ENCODE assay signal across 13 cellular contexts in genomic region chr5:65101706-65102105, GRCh38.
DNase-seq lines count a peak whose midpoint lies in the region; ATAC-seq, FAIRE-seq and TF ChIP-seq lines count a peak whose summit lies in the region.
"Had no signal": no experiment of that assay in that cellular context is flagged by ENCODE, and none has a peak within 500 bp of the region (broad histone marks: within the 10 kb centered on the region; RNA-seq: fewer than 3 reads in every experiment).

No MANE protein-coding gene starts in this region.

- DNase-seq in HepG2 (ENCODE audit: low spot score), result no peak
- no peak for DNase-seq in right lobe of liver
- DNase-seq in choroid plexus epithelial cell (ENCODE audit: low read depth), result peak; percentile 46
- DNase-seq in naive thymus-derived CD8-positive, alpha-beta T cell, result no peak
- no peak for DNase-seq in GDM1 (lab: John Stamatoyannopoulos, UW)
- DNase-seq in NCI-H1436 (lab: John Stamatoyannopoulos, UW), result no peak
- DNase-seq in H7, result no peak
- DNase-seq: activated CD8-positive, alpha-beta memory T cell treated with anti-CD3 and anti-CD28 coated beads, Interleukin-2, amount 50 U/mL, for 48 hours; amniotic stem cell; effector memory CD4-positive, alpha-beta T cell had no signal

- H3K4me3 ChIP-seq in HepG2 (replicated peaks in 1 of 3; ENCODE audit: insufficient read depth in 1 of 3, low read depth in 2 of 3, low read length in 3 of 3) (peak overlapping the region; percentile 39 to 75 (median 43)), right lobe of liver (no peak overlapping the region), choroid plexus epithelial cell (ENCODE audit: low read depth, low read length) (no peak overlapping the region), H7 (ENCODE audit: insufficient read depth, low read depth, low read length) (no peak overlapping the region)
- H3K4me3 ChIP-seq: HAP-1 had no signal

- TF ChIP-seq EP300 in HepG2 (IDR thresholded peaks at IDR 0.05; ENCODE audit: low read depth in 2 of 2, low read length in 2 of 2) (no peak), HepG2 (CRISPR knock-in tag; IDR thresholded peaks at IDR 0.05; ENCODE audit: borderline replicate concordance) (no peak)

- peaks cover 0 to 9% (median 0%) of the 10 kb centered on the region in 9 donors for H3K9me3 Mint-ChIP-seq in naive thymus-derived CD8-positive, alpha-beta T cell

- no peaks in the 10 kb centered on the region for H3K36me3 Mint-ChIP-seq in naive thymus-derived CD8-positive, alpha-beta T cell

- CTCF ChIA-PET in HepG2 (lab: Yijun Ruan, JAX; ENCODE audit: low intra/inter-chr PET ratio, low total read pairs), result interaction anchor here (1.0 to 4.9 kb wide), 2 partner anchors 380 to 382 kb away, joined by 3 to 33 read pairs; partner anchors contain the start of gene ADAMTS6

- H3K4me1 ChIP-seq in HepG2 (ENCODE audit: insufficient read depth, low read length), result peaks cover 21% of the 10 kb centered on the region
- peaks cover 0 to 4% (median 1%) of the 10 kb centered on the region in 4 donors for H3K4me1 ChIP-seq in right lobe of liver

- H3K27me3 ChIP-seq in HepG2 (ENCODE audit: control insufficient read depth in 1 of 2, insufficient read depth in 2 of 2, low read length in 2 of 2), result peaks cover 1 to 28% of the 10 kb centered on the region in 2 experiments; a peak in 3 of 5 replicates
- no peaks in the 10 kb centered on the region for H3K27me3 ChIP-seq in right lobe of liver
- no peaks in the 10 kb centered on the region for H3K27me3 ChIP-seq in H7 (ENCODE audit: control insufficient read depth, insufficient read depth, low read length)
- H3K27me3 ChIP-seq: heart left ventricle had no signal

- H3K27ac Mint-ChIP-seq in naive thymus-derived CD8-positive, alpha-beta T cell, result peak overlapping the region; percentile 93 to 98 (median 96)

- H3K36me3 ChIP-seq in HepG2 (replicated peaks in 1 of 2; ENCODE audit: control insufficient read depth in 1 of 2, insufficient read depth in 2 of 2, low read length in 2 of 2), result no peaks in the 10 kb centered on the region
- no peaks in the 10 kb centered on the region for H3K36me3 ChIP-seq in right lobe of liver
- no peaks in the 10 kb centered on the region for H3K36me3 ChIP-seq in H7 (replicated peaks; ENCODE audit: control insufficient read depth, insufficient read depth, low read length)
- H3K36me3 ChIP-seq: HAP-1, heart left ventricle had no signal

- in situ Hi-C loops in HepG2 (cut with HindIII; ENCODE audit: extremely low pct_ligation_motif_present, low pct_unique_long_range_greater_than_20kb), result loop anchor here (5.0 kb wide), 1 partner anchor 381 kb away; the partner anchor contains the start of gene ADAMTS6

- 15% methylated on average over 7 of the region's 7 CpGs for WGBS in HepG2 (ENCODE audit: low lambda C conversion rate)
- 86% methylated on average over 7 of the region's 7 CpGs for WGBS in right lobe of liver (ENCODE audit: insufficient coverage, low coverage, low lambda C conversion rate, missing lambda C conversion rate)

- no peak for FAIRE-seq in HepG2 (lab: Jason Lieb, UNC)

- peak overlapping the region; percentile 18; the same call in 1 of the 2 replicates for H3K9ac ChIP-seq in HepG2 (ENCODE audit: insufficient read depth, low read depth, low read length)

- TF ChIP-seq POLR2A in HepG2 (IDR thresholded peaks at IDR 0.05; ENCODE audit: insufficient read depth in 1 of 2, low read depth in 2 of 2, low read length in 2 of 2), result no peak
- TF ChIP-seq POLR2A in right lobe of liver (IDR thresholded peaks at IDR 0.05), result no peak

- peak overlapping the region; percentile 82 for H3K4me2 ChIP-seq in HepG2 (ENCODE audit: low read depth, low read length)

- no peaks in the 10 kb centered on the region for H3K27me3 Mint-ChIP-seq in naive thymus-derived CD8-positive, alpha-beta T cell

- no peaks in the 10 kb centered on the region for H4K20me1 ChIP-seq in HepG2 (ENCODE audit: insufficient read depth, low read length)

- TF ChIP-seq CTCF in HepG2 (CRISPR knock-in tag; IDR thresholded peaks at IDR 0.05), result no peak
- TF ChIP-seq CTCF in right lobe of liver (IDR thresholded peaks at IDR 0.05), result no peak
- TF ChIP-seq CTCF in choroid plexus epithelial cell (conservative IDR thresholded peaks at IDR 0.05; ENCODE audit: low read depth, low read length), result no peak

- ATAC-seq in HepG2 (peak; percentile 4; the same call in 1 of the 3 replicates), right lobe of liver (no peak), HG02852 (IDR thresholded peaks at IDR 0.05; ENCODE audit: unreplicated experiment) (no peak)
- no peak for ATAC-seq in naive thymus-derived CD8-positive, alpha-beta T cell

- H3K4me3 Mint-ChIP-seq in naive thymus-derived CD8-positive, alpha-beta T cell, result peak overlapping the region; percentile 34 to 92 (median 88)

- H3K27ac ChIP-seq in HepG2 (ENCODE audit: extremely low read length, insufficient read depth, low read length) (no peak overlapping the region), right lobe of liver (no peak overlapping the region)

- intact Hi-C loops in HepG2 (cut with micrococcal nuclease; ENCODE audit: unreplicated experiment), result loop anchor here (1.0 to 2.0 kb wide), 4 partner anchors 67 to 382 kb away; no protein-coding TSS in a partner anchor
- intact Hi-C loops in right lobe of liver (cut with DNase I), result no loop called here

- no peaks in the 10 kb centered on the region for H3K79me2 ChIP-seq in HepG2 (ENCODE audit: insufficient read depth, low read length)

- peak overlapping the region; percentile 49 for H2AFZ ChIP-seq in HepG2 (ENCODE audit: low read length)

- H3K9me3 ChIP-seq in HepG2 (ENCODE audit: low read length) (no peaks in the 10 kb centered on the region), right lobe of liver (no peaks in the 10 kb centered on the region)
- H3K9me3 ChIP-seq: HAP-1, heart left ventricle had no signal

- no TSS peak for BruUV-seq in HepG2 (replicated peaks; lab: Mats Ljungman, UMichigan)

- peaks cover 32 to 56% (median 46%) of the 10 kb centered on the region in 4 donors for H3K4me1 Mint-ChIP-seq in naive thymus-derived CD8-positive, alpha-beta T cell

- TF ChIP-seq RAD21 in HepG2 (CRISPR knock-in tag; IDR thresholded peaks at IDR 0.05), result no peak

- POLR2A ChIA-PET in HepG2 (lab: Yijun Ruan, JAX), result interaction anchor here (2.3 to 3.6 kb wide), 2 partner anchors 381 to 461 kb away, joined by 5 to 24 read pairs; partner anchors contain the start of genes ADAMTS6, CENPK and PPWD1
- POLR2A ChIA-PET in naive thymus-derived CD8-positive, alpha-beta T cell (lab: Charles Lee), result no interaction called here

TF ChIP-seq in HepG2, 621 proteins besides CTCF, POLR2A, EP300 and RAD21:
- no peak for TF ChIP-seq ZSCAN30 (CRISPR knock-in tag; IDR thresholded peaks at IDR 0.05)

Comparison
In these comparisons a context has a peak if more than half of its experiments do, and no peak if none do; other contexts are left out.
1. H3K4me3 ChIP-seq: peak in HepG2 (3 of 3); none in right lobe of liver (0 of 3), choroid plexus epithelial cell (single experiment) and H7 (single experiment).